ENCODE assay signal across 8 cellular contexts in genomic region chr6:37222125-37222967, GRCh38. TPM values are rescaled to one million over a fixed set of nuclear protein-coding genes. Genes with fewer than 3 reads are reported as not detected.
DNase-seq lines count a peak whose midpoint lies in the region; ATAC-seq and TF ChIP-seq lines count a peak whose summit lies in the region.

No MANE protein-coding gene starts in this region.

- H3K27ac Mint-ChIP-seq in HFFc6, result peak overlapping the region; percentile 22

- no peak for TF ChIP-seq RAD21 in SK-N-SH (IDR thresholded peaks at IDR 0.05; ENCODE audit: low read length)

- H3K27me3 Mint-ChIP-seq in HFFc6 (ENCODE audit: insufficient read depth), result no peaks in the 10 kb centered on the region

- peak; percentile 89 to 96 (median 96) for ATAC-seq in heart left ventricle

- H4K20me1 ChIP-seq in SK-N-SH (ENCODE audit: insufficient read depth), result no peaks in the 10 kb centered on the region

- H3K9me2 ChIP-seq in SK-N-SH, result no peaks in the 10 kb centered on the region

- peak overlapping the region; percentile 86 for H3K4me3 Mint-ChIP-seq in HFFc6

- no peaks in the 10 kb centered on the region for H3K36me3 Mint-ChIP-seq in HFFc6 (ENCODE audit: low read depth)

- H3K4me2 ChIP-seq in SK-N-SH (peak overlapping the region; percentile 86), parathyroid adenoma (ENCODE audit: low read length) (peak overlapping the region; percentile 61)

- peak; percentile 73 for DNase-seq in HFFc6
- DNase-seq in MV-4-11 (lab: John Stamatoyannopoulos, UW), result peak; percentile 73
- peak; percentile 90 for DNase-seq in SK-N-SH
- peak; percentile 34 for DNase-seq in activated naive CD8-positive, alpha-beta T cell treated with anti-CD3 and anti-CD28 coated beads, Interleukin-2, amount 50 U/mL, for 16 hours (ENCODE audit: low read depth, low spot score)
- peak; percentile 73 to 88 (median 85) for DNase-seq in heart left ventricle
- DNase-seq in uterus, result peak; percentile 71 to 74

- H3K9me3 ChIP-seq in SK-N-SH (no peaks in the 10 kb centered on the region), heart left ventricle (no peaks in the 10 kb centered on the region), parathyroid adenoma (ENCODE audit: control insufficient read depth, low read length) (no peaks in the 10 kb centered on the region), uterus (no peaks in the 10 kb centered on the region)

- intact Hi-C loops in heart left ventricle (cut with DNase I), result no loop called here
- intact Hi-C loops in uterus (cut with DNase I; ENCODE audit: low total_unique reads), result no loop called here

- H3K27me3 ChIP-seq in SK-N-SH (ENCODE audit: insufficient read depth) (no peaks in the 10 kb centered on the region), heart left ventricle (no peaks in the 10 kb centered on the region), parathyroid adenoma (ENCODE audit: control insufficient read depth, insufficient read depth, low read length) (no peaks in the 10 kb centered on the region), uterus (no peaks in the 10 kb centered on the region)

- peak overlapping the region; percentile 38 for H3K9ac ChIP-seq in SK-N-SH
- peak overlapping the region; percentile 7 for H3K9ac ChIP-seq in parathyroid adenoma

- TF ChIP-seq EP300 in SK-N-SH (IDR thresholded peaks at IDR 0.05; ENCODE audit: borderline replicate concordance in 1 of 2, low read depth in 1 of 2, low read length in 1 of 2), result no peak

- H2AFZ ChIP-seq in SK-N-SH (ENCODE audit: low read depth) (peak overlapping the region; percentile 90), parathyroid adenoma (peak overlapping the region; percentile 99)

- H3K27ac ChIP-seq in SK-N-SH (ENCODE audit: low read depth in 2 of 2, low read length in 1 of 2) (peak overlapping the region; percentile 37 to 93; a peak in 3 of 4 replicates), heart left ventricle (peak overlapping the region in 9 of 12 donors; percentile 13 to 56 (median 32)), parathyroid adenoma (peak overlapping the region; percentile 83), uterus (peak overlapping the region in 1 of 2 donors; percentile 56)

- 1% methylated on average over 14 of the region's 39 CpGs for WGBS in SK-N-SH (ENCODE audit: low lambda C conversion rate)
- 0 to 1% (median 1%) methylated on average over 16 to 39 of the region's 39 CpGs for WGBS in heart left ventricle, 4 donors

- H3K4me3 ChIP-seq in GM08714 (ENCODE audit: low read length), result peak overlapping the region; percentile 57; the same call in 1 of the 2 replicates
- peak overlapping the region; percentile 62 to 65 for H3K4me3 ChIP-seq in SK-N-SH (ENCODE audit: low read depth in 2 of 2, low read length in 1 of 2)
- H3K4me3 ChIP-seq in heart left ventricle, result peak overlapping the region; percentile 32 to 75 (median 66)
- peak overlapping the region; percentile 52 for H3K4me3 ChIP-seq in parathyroid adenoma (ENCODE audit: low read depth, low read length)
- peak overlapping the region; percentile 46 to 67 for H3K4me3 ChIP-seq in uterus

- TF ChIP-seq POLR2A in heart left ventricle (IDR thresholded peaks at IDR 0.05) (peak in 1 of 2 donors; percentile 17), uterus (IDR thresholded peaks at IDR 0.05) (peak in 1 of 2 donors; percentile 48)

- POLR2A ChIA-PET in SK-N-SH (lab: Yijun Ruan, JAX), result interaction anchor here (0.5 to 1.6 kb wide), 3 partner anchors 35 to 301 kb away, joined by 3 to 8 read pairs (median 4); partner anchors contain the start of genes TBC1D22B and TMEM217

- no peaks in the 10 kb centered on the region for H3K79me2 ChIP-seq in SK-N-SH (ENCODE audit: insufficient read depth)
- H3K79me2 ChIP-seq in parathyroid adenoma, result no peaks in the 10 kb centered on the region

- peaks cover 3% of the 10 kb centered on the region for H3F3A ChIP-seq in SK-N-SH (replicated peaks; ENCODE audit: insufficient read depth)

- TF ChIP-seq CTCF in HFFc6 (IDR thresholded peaks at IDR 0.05) (no peak), SK-N-SH (IDR thresholded peaks at IDR 0.05) (no peak), heart left ventricle (IDR thresholded peaks at IDR 0.05) (peak in 2 of 12 donors; percentile 9 to 15), parathyroid adenoma (IDR thresholded peaks at IDR 0.05) (no peak), uterus (IDR thresholded peaks at IDR 0.05) (no peak)

- no peaks in the 10 kb centered on the region for H3K36me3 ChIP-seq in SK-N-SH (replicated peaks in 1 of 2; ENCODE audit: control insufficient read depth in 1 of 2, insufficient read depth in 2 of 2, low read length in 1 of 2)
- H3K36me3 ChIP-seq in heart left ventricle, result no peaks in the 10 kb centered on the region
- H3K36me3 ChIP-seq in parathyroid adenoma (ENCODE audit: control insufficient read depth, insufficient read depth, low read length), result no peaks in the 10 kb centered on the region
- no peaks in the 10 kb centered on the region for H3K36me3 ChIP-seq in uterus

- H3K4me1 ChIP-seq in SK-N-SH (ENCODE audit: control insufficient read depth in 1 of 2, insufficient read depth in 2 of 2, low read depth in 1 of 2, low read length in 1 of 2) (peaks cover 6% of the 10 kb centered on the region in 2 experiments; a peak in 2 of 4 replicates), heart left ventricle (peaks cover 0 to 40% (median 4%) of the 10 kb centered on the region in 12 donors), parathyroid adenoma (peaks cover 4% of the 10 kb centered on the region), uterus (no peaks in the 10 kb centered on the region)

- no peaks in the 10 kb centered on the region for H3K9me3 Mint-ChIP-seq in HFFc6

- peaks cover 16% of the 10 kb centered on the region for H3K4me1 Mint-ChIP-seq in HFFc6 (ENCODE audit: low read depth)

- CTCF ChIA-PET in SK-N-SH (lab: Yijun Ruan, JAX), result interaction anchor here (0.9 to 2.8 kb wide), 6 partner anchors 11 to 336 kb away, joined by 3 to 17 read pairs (median 4); partner anchors contain the start of gene C6orf89

TF ChIP-seq in SK-N-SH, 30 proteins besides CTCF, POLR2A, EP300 and RAD21 (continues in another document):
- TF ChIP-seq MXI1 (IDR thresholded peaks at IDR 0.05; ENCODE audit: low read depth, low read length), result peak; percentile 59; the same call in 1 of the 2 replicates
- no peak for TF ChIP-seq MEF2A (IDR thresholded peaks at IDR 0.05; ENCODE audit: borderline replicate concordance, low read depth)
- TF ChIP-seq RXRA (IDR thresholded peaks at IDR 0.05; ENCODE audit: borderline replicate concordance, low read depth), result no peak
- no peak for TF ChIP-seq GABPA (IDR thresholded peaks at IDR 0.05; ENCODE audit: low read depth)
- TF ChIP-seq RCOR1 (IDR thresholded peaks at IDR 0.05; ENCODE audit: low read length), result no peak
- TF ChIP-seq SMC3 (IDR thresholded peaks at IDR 0.05; ENCODE audit: low read depth, low read length), result no peak
- TF ChIP-seq, protein P1, sequence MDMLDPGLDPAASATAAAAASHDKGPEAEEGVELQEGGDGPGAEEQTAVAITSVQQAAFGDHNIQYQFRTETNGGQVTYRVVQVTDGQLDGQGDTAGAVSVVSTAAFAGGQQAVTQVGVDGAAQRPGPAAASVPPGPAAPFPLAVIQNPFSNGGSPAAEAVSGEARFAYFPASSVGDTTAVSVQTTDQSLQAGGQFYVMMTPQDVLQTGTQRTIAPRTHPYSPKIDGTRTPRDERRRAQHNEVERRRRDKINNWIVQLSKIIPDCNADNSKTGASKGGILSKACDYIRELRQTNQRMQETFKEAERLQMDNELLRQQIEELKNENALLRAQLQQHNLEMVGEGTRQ (IDR thresholded peaks at IDR 0.05; ENCODE audit: borderline replicate concordance, low read depth, low read length), result no peak
- TF ChIP-seq TCF12 (IDR thresholded peaks at IDR 0.05), result no peak
- no peak for TF ChIP-seq ZBTB33 (IDR thresholded peaks at IDR 0.05; ENCODE audit: borderline replicate concordance, low read depth)
- TF ChIP-seq CHD2 (IDR thresholded peaks at IDR 0.05; ENCODE audit: low read length, partially characterized antibody), result peak; percentile 5

RNA-seq across cellular contexts. Expression of gene TBC1D22B, which starts 35.2 kb away (rescaled TPM):
- total RNA-seq in HFFc6 (2021; fragmentation: NEBNext Ultra II Directional; extraction: Animal tissue kit (Norgen Biotek cat#: 25700)), result 1 to 10 TPM; 9.0 to 9.6 (median 9.2) TPM
- polyA plus RNA-seq in SK-N-SH (2012; rRNA removed) (5.3 and 5.5 TPM in 2 replicates), heart left ventricle (10 to 100 TPM in 1 of 2 donors, 1 to 10 TPM in 1; 3.1 to 10.7 TPM)
- polyA plus RNA-seq in SK-N-SH (2012; cell fraction: cytosol; rRNA removed), result 5.4 and 6.0 TPM in 2 replicates
- polyA plus RNA-seq in SK-N-SH (2012; cell fraction: nucleus; rRNA removed), result 8.9 and 9.1 TPM in 2 replicates
- total RNA-seq in heart left ventricle (10 to 100 TPM in 1 of 9 donors, 1 to 10 TPM in 8; 5.5 to 10.0 (median 7.3) TPM), uterus (10 to 100 TPM in 1 of 4 donors, 1 to 10 TPM in 3; 4.1 to 15.4 (median 7.5) TPM)

RNA-seq across cellular contexts. Expression of gene TMEM217, which starts 35.6 kb away (rescaled TPM):
- total RNA-seq in HFFc6 (2021; fragmentation: NEBNext Ultra II Directional; extraction: Animal tissue kit (Norgen Biotek cat#: 25700)), result 1 to 10 TPM in 5 of 6 experiments, under 1 TPM in 1; 0.99 to 2.0 (median 1.6) TPM
- polyA plus RNA-seq in SK-N-SH (2012; rRNA removed), result 1.5 and 2.0 TPM in 2 replicates
- 1.6 and 1.7 TPM in 2 replicates for polyA plus RNA-seq in SK-N-SH (2012; cell fraction: cytosol; rRNA removed)
- 1.3 and 3.0 TPM in 2 replicates for polyA plus RNA-seq in SK-N-SH (2012; cell fraction: nucleus; rRNA removed)
- total RNA-seq in heart left ventricle, result 1 to 10 TPM in 2 of 9 donors, under 1 TPM in 4, not detected in 3; 0.23 to 2.1 (median 0.75) TPM
- polyA plus RNA-seq in heart left ventricle, result under 1 TPM; 0.15 to 0.73 TPM
- total RNA-seq in uterus, result 1 to 10 TPM in 1 of 4 donors, under 1 TPM in 1, not detected in 2; 0.21 to 1.6 TPM

RNA-seq across cellular contexts. Expression of gene PIM1, which starts 52.4 kb away (rescaled TPM):
- 1 to 10 TPM; 3.6 to 6.3 (median 5.1) TPM for total RNA-seq in HFFc6 (2021; fragmentation: NEBNext Ultra II Directional; extraction: Animal tissue kit (Norgen Biotek cat#: 25700))
- polyA plus RNA-seq in SK-N-SH (2012; rRNA removed) (33.9 and 35.3 TPM in 2 replicates), heart left ventricle (10 to 100 TPM in 1 of 2 donors, 1 to 10 TPM in 1; 8.2 to 23.1 TPM)
- 18.9 and 20.6 TPM in 2 replicates for polyA plus RNA-seq in SK-N-SH (2012; cell fraction: cytosol; rRNA removed)
- polyA plus RNA-seq in SK-N-SH (2012; cell fraction: nucleus; rRNA removed), result 90.2 and 138 TPM in 2 replicates
- total RNA-seq in heart left ventricle (10 to 100 TPM in 6 of 9 donors, 1 to 10 TPM in 3; 7.0 to 81.8 (median 16.0) TPM), uterus (10 to 100 TPM in 3 of 4 donors, 1 to 10 TPM in 1; 2.0 to 44.5 (median 28.8) TPM)

Comparison
In these comparisons a context has a peak if more than half of its experiments do, and no peak if none do; other contexts are left out.
1. DNase-seq: peak in every context shown above with its lines; median percentile 90 in SK-N-SH; 85 in heart left ventricle; 73 in HFFc6; 73 in MV-4-11; 72 in uterus; 34 in activated naive CD8-positive, alpha-beta T cell treated with anti-CD3 and anti-CD28 coated beads, Interleukin-2, amount 50 U/mL, for 16 hours.